Comparison of ENCODE assay signal across 7 cellular contexts in genomic region chr1:166410083-166410385, GRCh38.
"Had no signal": no experiment of that assay in that cellular context is flagged by ENCODE, and none has a peak within 500 bp of the region (broad histone marks: within the 10 kb centered on the region; RNA-seq: fewer than 3 reads in every experiment).

No MANE protein-coding gene starts in this region.

- ATAC-seq: GM23338 had no signal

- H3K4me3 ChIP-seq: GM23338 had no signal

- H2AFZ ChIP-seq: GM23338 had no signal

- DNase-seq: H9, HCEC 1CT, KBM-7 had no signal

- H3K4me2 ChIP-seq: GM23338 had no signal

- FAIRE-seq: H1, H54, HTR-8/SVneo had no signal
